26 cellular contexts compared by ENCODE assay signal in the genomic region with DNA sequence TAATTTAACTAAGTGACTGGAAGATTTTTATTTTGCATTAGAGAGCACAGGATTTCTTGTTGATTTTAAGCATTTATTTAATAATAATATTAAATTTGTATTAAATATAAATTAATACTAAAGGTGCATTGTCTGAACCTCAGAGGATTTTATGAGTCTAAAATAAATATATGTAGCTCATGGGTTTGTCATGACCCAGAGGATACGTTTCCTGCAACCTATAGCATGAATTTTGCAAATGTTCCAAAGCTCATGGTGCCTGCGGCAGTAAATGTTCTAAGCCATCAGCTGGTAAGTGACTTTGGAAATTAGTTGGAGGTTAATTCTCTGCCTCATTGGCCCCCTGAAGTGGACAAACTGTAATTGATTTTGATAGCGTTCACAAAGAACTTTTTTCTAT.
"Had no signal": no experiment of that assay in that cellular context is flagged by ENCODE, and none has a peak within 500 bp of the region (broad histone marks: within the 10 kb centered on the region; RNA-seq: fewer than 3 reads in every experiment).

No MANE protein-coding gene starts in this region.

- DNase-seq: naive thymus-derived CD4-positive, alpha-beta T cell; natural killer cell; occipital lobe; ovary; posterior cingulate gyrus; right cardiac atrium; right lobe of liver; sigmoid colon; small intestine; stimulated activated CD4-positive, alpha-beta T cell treated with anti-CD3 and anti-CD28 coated beads, Interleukin-15, amount 100 ng/mL, for 24 hours; stimulated activated CD4-positive, alpha-beta T cell treated with anti-CD3 and anti-CD28 coated beads, Interleukin-4, amount 100 ng/mL, for 1 hour; stimulated activated CD4-positive, alpha-beta T cell treated with anti-CD3 and anti-CD28 coated beads, Interleukin-4, amount 100 ng/mL, for 4 hours; stimulated activated CD8-positive, alpha-beta memory T cell treated with anti-CD3 and anti-CD28 coated beads, Interleukin-4, amount 100 ng/mL, for 48 hours; stimulated activated naive CD4-positive, alpha-beta T cell; stimulated activated naive CD8-positive, alpha-beta T cell treated with anti-CD3 and anti-CD28 coated beads, Interleukin-15, amount 100 ng/mL, for 72 hours; stimulated activated naive CD8-positive, alpha-beta T cell treated with anti-CD3 and anti-CD28 coated beads, Interleukin-15, Interleukin-2, amounts not matched to agents 100 U/mL and 50 U/mL, for 24 hours; substantia nigra; testis; tibial artery; transverse colon; upper lobe of right lung; uterus had no signal

- H3K27ac ChIP-seq: neural progenitor cell, ovary, parathyroid adenoma, right lobe of liver, sigmoid colon, suprapubic skin, testis, tibial artery, transverse colon, upper lobe of right lung, uterus had no signal

- H3K36me3 ChIP-seq: neural progenitor cell, ovary, right lobe of liver, sigmoid colon, suprapubic skin, tibial artery, transverse colon, upper lobe of right lung, uterus had no signal

- ATAC-seq: naive thymus-derived CD4-positive, alpha-beta T cell; natural killer cell; right cardiac atrium; right lobe of liver; stimulated activated memory B cell treated with anti-CD40 and anti-IgM and Interleukin-4, amounts not matched to agents 10 μg/mL and 1 μg/mL and 100 μg/mL, for 72 hours; stimulated activated naive CD8-positive, alpha-beta T cell treated with anti-CD3 and anti-CD28 coated beads, Interleukin-15, amount 100 ng/mL, for 72 hours; stimulated activated naive CD8-positive, alpha-beta T cell treated with anti-CD3 and anti-CD28 coated beads, Interleukin-15, Interleukin-2, amounts not matched to agents 100 U/mL and 50 U/mL, for 24 hours; upper lobe of right lung had no signal

- H3K9ac ChIP-seq: neural progenitor cell, parathyroid adenoma had no signal

- H3K4me1 ChIP-seq: neural progenitor cell, parathyroid adenoma, right lobe of liver, sigmoid colon, suprapubic skin, testis, tibial artery, transverse colon, upper lobe of right lung, uterus had no signal

- H3K4me3 ChIP-seq: neural progenitor cell, ovary, right lobe of liver, sigmoid colon, suprapubic skin, testis, tibial artery, transverse colon, upper lobe of right lung, uterus had no signal

- H3K27me3 ChIP-seq: neural progenitor cell, ovary, right lobe of liver, sigmoid colon, suprapubic skin, testis, tibial artery, transverse colon, upper lobe of right lung, uterus had no signal

- H3K9me3 ChIP-seq: right lobe of liver, sigmoid colon, suprapubic skin, testis, transverse colon, upper lobe of right lung, uterus had no signal
